Comparison of ENCODE assay signal across 24 cellular contexts in genomic region chr2:233365861-233366520, GRCh38. TPM values are rescaled to one million over a fixed set of nuclear protein-coding genes. Genes with fewer than 3 reads are reported as not detected.
DNase-seq lines count a peak whose midpoint lies in the region; ATAC-seq lines count a peak whose summit lies in the region.
"Had no signal": no experiment of that assay in that cellular context is flagged by ENCODE, and none has a peak within 500 bp of the region (broad histone marks: within the 10 kb centered on the region; RNA-seq: fewer than 3 reads in every experiment).

No MANE protein-coding gene starts in this region.

- H3K27me3 Mint-ChIP-seq in activated T-cell treated with anti-CD3 and anti-CD28 coated beads, Interleukin-2, amount 50 U/mL, for 24 hours, result no peaks in the 10 kb centered on the region
- no peaks in the 10 kb centered on the region for H3K27me3 Mint-ChIP-seq in T-cell
- no peaks in the 10 kb centered on the region for H3K27me3 Mint-ChIP-seq in effector memory CD8-positive, alpha-beta T cell
- H3K27me3 Mint-ChIP-seq: activated CD4-positive, alpha-beta T cell treated with anti-CD3 and anti-CD28 coated beads for 36 hours had no signal

- H3K4me1 Mint-ChIP-seq in activated T-cell treated with anti-CD3 and anti-CD28 coated beads, Interleukin-2, amount 50 U/mL, for 24 hours (ENCODE audit: low read depth), result peaks cover 69% of the 10 kb centered on the region
- peaks cover 54 to 63% (median 61%) of the 10 kb centered on the region in 3 donors for H3K4me1 Mint-ChIP-seq in T-cell
- peaks cover 31 to 50% of the 10 kb centered on the region in 2 donors for H3K4me1 Mint-ChIP-seq in effector memory CD8-positive, alpha-beta T cell (ENCODE audit: low read depth in 2 of 2)
- peaks cover 55% of the 10 kb centered on the region for H3K4me1 Mint-ChIP-seq in stimulated activated effector memory CD8-positive, alpha-beta T cell treated with anti-CD3 and anti-CD28 coated beads, Interleukin-12 subunit alpha, Interleukin-12 subunit beta, amount 100 ng/mL, for 72 hours

- peaks cover 60% of the 10 kb centered on the region for H3K36me3 Mint-ChIP-seq in activated T-cell treated with anti-CD3 and anti-CD28 coated beads, Interleukin-2, amount 50 U/mL, for 24 hours (ENCODE audit: low read depth)
- H3K36me3 Mint-ChIP-seq in T-cell, result peaks cover 45% of the 10 kb centered on the region
- H3K36me3 Mint-ChIP-seq in effector memory CD8-positive, alpha-beta T cell (ENCODE audit: insufficient read depth), result peaks cover 20% of the 10 kb centered on the region
- peaks cover 28% of the 10 kb centered on the region for H3K36me3 Mint-ChIP-seq in stimulated activated effector memory CD8-positive, alpha-beta T cell treated with anti-CD3 and anti-CD28 coated beads, Interleukin-12 subunit alpha, Interleukin-12 subunit beta, amount 100 ng/mL, for 72 hours

- DNase-seq in activated T-cell treated with anti-CD3 and anti-CD28 coated beads, Interleukin-2, amount 50 U/mL, for 24 hours, result no peak
- DNase-seq in activated T-cell treated with anti-CD3 and anti-CD28 coated beads for 4 hours (no peak), T-cell (no peak), NCI-H1092 treated with DMSO at 0.1 percent for 48 hours (lab: John Stamatoyannopoulos, UW) (no peak)
- no peak for DNase-seq in effector memory CD8-positive, alpha-beta T cell
- no peak for DNase-seq in stimulated activated effector memory CD8-positive, alpha-beta T cell treated with anti-CD3 and anti-CD28 coated beads, Interleukin-12 subunit alpha, Interleukin-12 subunit beta, amount 100 ng/mL, for 72 hours (ENCODE audit: low spot score in 2 of 2)
- DNase-seq: activated CD4-positive, alpha-beta T cell treated with anti-CD3 and anti-CD28 coated beads for 36 hours; activated CD8-positive, alpha-beta memory T cell treated with anti-CD3 and anti-CD28 coated beads, Interleukin-2, amount 50 U/mL, for 4 hours; activated naive CD4-positive, alpha-beta T cell treated with Interleukin-2 at 50 U/mL for 16 hours; colonic mucosa; HFFc6; hippocampal formation; islet precursor cell; NCI-H1092; NCI-H2081; uterus had no signal

- peaks cover 3% of the 10 kb centered on the region for H3K9me3 Mint-ChIP-seq in activated T-cell treated with anti-CD3 and anti-CD28 coated beads, Interleukin-2, amount 50 U/mL, for 24 hours
- H3K9me3 Mint-ChIP-seq in T-cell, result peaks cover 0 to 5% (median 0%) of the 10 kb centered on the region in 3 donors
- H3K9me3 Mint-ChIP-seq in effector memory CD8-positive, alpha-beta T cell, result no peaks in the 10 kb centered on the region
- no peaks in the 10 kb centered on the region for H3K9me3 Mint-ChIP-seq in stimulated activated effector memory CD8-positive, alpha-beta T cell treated with anti-CD3 and anti-CD28 coated beads, Interleukin-12 subunit alpha, Interleukin-12 subunit beta, amount 100 ng/mL, for 72 hours
- H3K9me3 Mint-ChIP-seq: HFFc6 had no signal

- POLR2A ChIA-PET in T-cell (lab: Charles Lee), result no interaction called here

- H3K27ac Mint-ChIP-seq in activated T-cell treated with anti-CD3 and anti-CD28 coated beads, Interleukin-2, amount 50 U/mL, for 24 hours, result peak overlapping the region; percentile 69
- H3K27ac Mint-ChIP-seq in T-cell, result peak overlapping the region; percentile 1 to 74
- peak overlapping the region; percentile 69 to 70 for H3K27ac Mint-ChIP-seq in effector memory CD8-positive, alpha-beta T cell
- H3K27ac Mint-ChIP-seq in stimulated activated effector memory CD8-positive, alpha-beta T cell treated with anti-CD3 and anti-CD28 coated beads, Interleukin-12 subunit alpha, Interleukin-12 subunit beta, amount 100 ng/mL, for 72 hours, result peak overlapping the region; percentile 69
- H3K27ac Mint-ChIP-seq: activated CD4-positive, alpha-beta T cell treated with anti-CD3 and anti-CD28 coated beads for 36 hours; HFFc6 had no signal

- ATAC-seq in T-cell (replicated peaks in 1 of 4) (no peak), HG03095 (IDR thresholded peaks at IDR 0.05; ENCODE audit: unreplicated experiment) (no peak), HG02623 (IDR thresholded peaks at IDR 0.05; ENCODE audit: unreplicated experiment) (no peak)
- no peak for ATAC-seq in effector memory CD8-positive, alpha-beta T cell (replicated peaks)
- peak; percentile 53 for ATAC-seq in stimulated activated effector memory CD8-positive, alpha-beta T cell treated with anti-CD3 and anti-CD28 coated beads, Interleukin-12 subunit alpha, Interleukin-12 subunit beta, amount 100 ng/mL, for 72 hours
- ATAC-seq: activated CD4-positive, alpha-beta T cell treated with anti-CD3 and anti-CD28 coated beads for 36 hours had no signal

- CTCF ChIA-PET in T-cell (lab: Charles Lee), result interaction anchor here in 1 of 2 donors (1.1 kb wide), 1 partner anchor 46 kb away, joined by 3 read pairs; no protein-coding TSS in a partner anchor

- no peak overlapping the region for H3K4me3 Mint-ChIP-seq in activated T-cell treated with anti-CD3 and anti-CD28 coated beads, Interleukin-2, amount 50 U/mL, for 24 hours
- H3K4me3 Mint-ChIP-seq in T-cell, result no peak overlapping the region
- H3K4me3 Mint-ChIP-seq in effector memory CD8-positive, alpha-beta T cell, result no peak overlapping the region
- no peak overlapping the region for H3K4me3 Mint-ChIP-seq in stimulated activated effector memory CD8-positive, alpha-beta T cell treated with anti-CD3 and anti-CD28 coated beads, Interleukin-12 subunit alpha, Interleukin-12 subunit beta, amount 100 ng/mL, for 72 hours
- H3K4me3 Mint-ChIP-seq: activated CD4-positive, alpha-beta T cell treated with anti-CD3 and anti-CD28 coated beads for 36 hours; HFFc6 had no signal

RNA-seq across cellular contexts. Expression of gene DGKD, which starts 11.7 kb away (rescaled TPM):
- 100 to 1,000 TPM; 143 to 254 (median 163) TPM for total RNA-seq in T-cell

RNA-seq across cellular contexts. Expression of gene SAG, which starts 58.4 kb away (rescaled TPM):
- total RNA-seq in T-cell, result under 1 TPM in 2 of 5 donors, not detected in 3; 0.03 to 0.37 TPM
- total RNA-seq: A172, endothelial cell of umbilical vein, HFFc6, myocyte, NCI-H460, posterior vena cava, skeletal muscle tissue had no signal
